Comparison of ENCODE assay signal across 13 cellular contexts in the genomic region with DNA sequence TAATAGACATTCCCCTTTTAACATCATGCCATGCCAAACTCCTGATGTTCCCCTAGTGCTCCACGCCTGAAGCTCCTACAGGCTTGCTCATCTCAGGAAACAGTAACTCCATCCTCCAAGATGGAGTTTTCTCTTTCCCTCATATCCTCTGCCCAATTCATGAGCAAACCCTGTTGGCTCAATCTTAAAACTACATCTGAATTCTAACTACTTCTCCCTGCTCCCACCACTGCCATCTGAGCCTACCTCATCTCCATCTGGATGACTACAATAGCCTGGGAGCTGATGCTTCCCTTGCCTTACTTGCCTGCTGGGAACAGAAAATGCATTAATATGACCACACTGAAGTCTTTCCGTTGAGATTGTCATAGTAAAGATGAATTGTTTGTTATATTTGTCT.
DNase-seq lines count a peak whose midpoint lies in the region; ATAC-seq and TF ChIP-seq lines count a peak whose summit lies in the region.
"Had no signal": no experiment of that assay in that cellular context is flagged by ENCODE, and none has a peak within 500 bp of the region (broad histone marks: within the 10 kb centered on the region; RNA-seq: fewer than 3 reads in every experiment).

No MANE protein-coding gene starts in this region.

- no peaks in the 10 kb centered on the region for H3K4me1 ChIP-seq in GM23248 (ENCODE audit: insufficient read depth)
- H3K4me1 ChIP-seq in mucosa of stomach (ENCODE audit: control insufficient read depth, insufficient read depth, low read length), result peaks cover 20% of the 10 kb centered on the region
- 0 out of 2 replicates have a peak, but pooled peaks cover 9% of the 10 kb centered on the region for H3K4me1 ChIP-seq in SJCRH30

- H3K27me3 Mint-ChIP-seq in activated naive CD8-positive, alpha-beta T cell treated with anti-CD3 and anti-CD28 coated beads, Interleukin-2, amount 50 U/mL, for 24 hours, result no peaks in the 10 kb centered on the region

- no peaks in the 10 kb centered on the region for H3K9me3 Mint-ChIP-seq in activated naive CD8-positive, alpha-beta T cell treated with anti-CD3 and anti-CD28 coated beads, Interleukin-2, amount 50 U/mL, for 24 hours

- H3K27ac Mint-ChIP-seq in activated naive CD8-positive, alpha-beta T cell treated with anti-CD3 and anti-CD28 coated beads, Interleukin-2, amount 50 U/mL, for 24 hours, result peak overlapping the region; percentile 92

- 0 out of 2 replicates have a peak, but pooled peaks have one; percentile 4 for TF ChIP-seq CTCF in AG04450 (IDR thresholded peaks at IDR 0.05; ENCODE audit: low read depth, low read length)

- H3K9me2 ChIP-seq in GM23248 (ENCODE audit: insufficient read depth), result no peaks in the 10 kb centered on the region

- intact Hi-C loops in left ventricle myocardium superior (cut with micrococcal nuclease), result no loop called here

- POLR2A ChIA-PET in AG04450 (lab: Yijun Ruan, JAX), result interaction anchor here (0.6 kb wide), 1 partner anchor 167 kb away, joined by 13 read pairs; no protein-coding TSS in a partner anchor

- H3K36me3 Mint-ChIP-seq in activated naive CD8-positive, alpha-beta T cell treated with anti-CD3 and anti-CD28 coated beads, Interleukin-2, amount 50 U/mL, for 24 hours (ENCODE audit: low read depth), result peaks cover 19% of the 10 kb centered on the region

- H3K9ac ChIP-seq in GM23248 (no peak overlapping the region), mucosa of stomach (ENCODE audit: low read length) (peak overlapping the region; percentile 17)

- H3K9me3 ChIP-seq in AG04450 (ENCODE audit: control insufficient read depth, insufficient read depth, low read length) (peaks cover 8% of the 10 kb centered on the region; the same call in 1 of the 2 replicates), GM23248 (ENCODE audit: low read depth) (no peaks in the 10 kb centered on the region), mucosa of stomach (ENCODE audit: control insufficient read depth, low read length) (no peaks in the 10 kb centered on the region), SJCRH30 (replicated peaks) (no peaks in the 10 kb centered on the region)

- in situ Hi-C loops in GM23248 (cut with MboI), result no loop called here

- no peak overlapping the region for H3K4me2 ChIP-seq in GM23248 (ENCODE audit: unreplicated experiment)

- H3K27me3 ChIP-seq in AG04450 (ENCODE audit: control insufficient read depth, insufficient read depth, low read length) (no peaks in the 10 kb centered on the region), GM23248 (replicated peaks; ENCODE audit: insufficient read depth) (no peaks in the 10 kb centered on the region), mucosa of stomach (ENCODE audit: control insufficient read depth, insufficient read depth, low read length) (no peaks in the 10 kb centered on the region), SJCRH30 (no peaks in the 10 kb centered on the region)

- no peaks in the 10 kb centered on the region for H3F3A ChIP-seq in GM23248 (ENCODE audit: insufficient read depth)

- peaks cover 67% of the 10 kb centered on the region for H3K4me1 Mint-ChIP-seq in activated naive CD8-positive, alpha-beta T cell treated with anti-CD3 and anti-CD28 coated beads, Interleukin-2, amount 50 U/mL, for 24 hours

- H3K4me3 Mint-ChIP-seq in activated naive CD8-positive, alpha-beta T cell treated with anti-CD3 and anti-CD28 coated beads, Interleukin-2, amount 50 U/mL, for 24 hours, result no peak overlapping the region

- no peaks in the 10 kb centered on the region for H3K36me3 ChIP-seq in GM23248 (ENCODE audit: low read depth)
- H3K36me3 ChIP-seq in mucosa of stomach (ENCODE audit: control insufficient read depth, insufficient read depth, low read length), result no peaks in the 10 kb centered on the region
- peaks cover 3% of the 10 kb centered on the region; the same call in 1 of the 2 replicates for H3K36me3 ChIP-seq in SJCRH30

- DNase-seq in AG04450 (ENCODE audit: low read depth, low spot score), result no peak
- DNase-seq in GM23248, result peak; percentile 47
- DNase-seq in activated naive CD8-positive, alpha-beta T cell treated with anti-CD3 and anti-CD28 coated beads, Interleukin-2, amount 50 U/mL, for 24 hours, result no peak
- DNase-seq in amygdala (lab: John Stamatoyannopoulos, UW), result no peak
- DNase-seq in SJCRH30, result no peak
- DNase-seq in left ventricle myocardium superior, result no peak
- DNase-seq: activated CD4-positive, alpha-beta T cell treated with anti-CD3 and anti-CD28 coated beads, Interleukin-2, amount 50 U/mL, for 1 hour; Kasumi-1; left cardiac atrium; NCI-H1930; occipital lobe had no signal

- H3K27ac ChIP-seq in AG04450 (ENCODE audit: low read depth, low read length) (no peak overlapping the region), GM23248 (0 out of 2 replicates have a peak overlapping the region, but pooled peaks have one; percentile 3), SJCRH30 (no peak overlapping the region)

- CTCF ChIA-PET in AG04450 (lab: Charles Lee), result interaction anchor here (0.6 to 3.3 kb wide), 5 partner anchors 11 to 159 kb away, joined by 3 to 16 read pairs (median 9); no protein-coding TSS in a partner anchor

- 52 to 68% methylated on average over 2 of the region's 2 CpGs for WGBS in GM23248 (ENCODE audit: low coverage in 1 of 2, low lambda C conversion rate in 2 of 2, missing lambda C conversion rate in 2 of 2), 2 experiments

- ATAC-seq in activated naive CD8-positive, alpha-beta T cell treated with anti-CD3 and anti-CD28 coated beads, Interleukin-2, amount 50 U/mL, for 24 hours, result no peak
- no peak for ATAC-seq in left ventricle myocardium superior
- ATAC-seq in HG03439 (IDR thresholded peaks at IDR 0.05; ENCODE audit: unreplicated experiment), result no peak

- peaks cover 6% of the 10 kb centered on the region; the same call in 1 of the 2 replicates for H4K20me1 ChIP-seq in GM23248 (ENCODE audit: insufficient read depth)

- H3K4me3 ChIP-seq in AG04450 (ENCODE audit: low read depth, low read length) (no peak overlapping the region), GM23248 (no peak overlapping the region), mucosa of stomach (ENCODE audit: low read length) (no peak overlapping the region), SJCRH30 (no peak overlapping the region)

- no peak overlapping the region for H2AFZ ChIP-seq in GM23248

- peaks cover 93% of the 10 kb centered on the region for H3K79me2 ChIP-seq in GM23248 (ENCODE audit: insufficient read depth)
